In the genomic region with DNA sequence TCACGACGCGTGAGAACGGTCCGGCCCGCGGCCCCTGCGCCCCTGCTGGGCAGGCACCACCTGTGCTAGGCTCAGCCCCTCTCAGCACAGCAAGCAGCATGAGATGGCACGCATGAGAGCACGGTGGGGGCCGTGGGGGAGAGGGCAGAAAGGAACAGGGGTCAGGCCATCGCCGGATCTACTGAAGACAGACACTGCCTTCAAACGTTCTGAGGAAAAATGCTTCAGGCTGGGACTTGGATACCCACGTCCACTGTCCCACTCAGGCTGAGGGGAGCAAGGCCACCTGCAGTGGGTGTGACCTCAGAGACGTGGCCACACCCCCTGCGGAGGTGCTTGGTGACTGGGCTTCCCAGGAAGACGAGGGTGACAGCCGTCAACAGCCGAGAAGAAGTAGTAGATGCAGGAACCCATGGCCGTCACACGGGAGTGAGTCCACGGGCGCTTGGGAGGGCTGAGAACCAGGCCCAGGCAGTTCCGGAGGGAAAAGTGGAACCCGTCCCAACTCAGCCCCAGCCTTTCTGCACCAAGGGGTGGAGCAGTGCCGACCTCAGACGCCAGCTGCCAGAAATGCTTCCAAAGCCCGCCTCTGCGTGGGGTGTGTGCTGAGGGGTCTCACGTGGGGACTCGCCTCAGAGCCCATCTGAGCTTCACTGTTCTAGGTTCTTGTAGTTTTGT, we compare ENCODE assay signal across 1 cellular context. TPM values are rescaled to one million over a fixed set of nuclear protein-coding genes. Genes with fewer than 3 reads are reported as not detected.
"Had no signal": no experiment of that assay in that cellular context is flagged by ENCODE, and none has a peak within 500 bp of the region (broad histone marks: within the 10 kb centered on the region; RNA-seq: fewer than 3 reads in every experiment).

No MANE protein-coding gene starts in this region.

RNA-seq across cellular contexts. Expression of a gene that starts 12.9 kb away (rescaled TPM):
- total RNA-seq: GM23248 had no signal
